In genomic region chrX:115297189-115297588, GRCh38 we compare ENCODE assay signal across 30 cellular contexts. TPM values are rescaled to one million over a fixed set of nuclear protein-coding genes. Genes with fewer than 3 reads are reported as not detected.
"Had no signal": no experiment of that assay in that cellular context is flagged by ENCODE, and none has a peak within 500 bp of the region (broad histone marks: within the 10 kb centered on the region; RNA-seq: fewer than 3 reads in every experiment).

No MANE protein-coding gene starts in this region.

- H3K4me3 ChIP-seq: dorsolateral prefrontal cortex, esophagus muscularis mucosa, gastrocnemius medialis, heart right ventricle, left ventricle myocardium inferior, lower lobe of right lung, neural progenitor cell, ovary, prostate gland, testis, tibial nerve, upper lobe of right lung, vagina had no signal

- DNase-seq: cortex of kidney; dorsolateral prefrontal cortex; effector CD8-positive, alpha-beta T cell; gastrocnemius medialis; heart right ventricle; hypothalamus; islet precursor cell; left cardiac atrium; left ventricle myocardium inferior; lower lobe of right lung; midbrain; nucleus accumbens; ovary; retina; stimulated activated CD4-positive, alpha-beta T cell treated with anti-CD3 and anti-CD28 coated beads, Interleukin-2, amount 100 ng/mL, for 24 hours; stimulated activated CD4-positive, alpha-beta T cell treated with anti-CD3 and anti-CD28 coated beads, Interleukin-4, amount 100 ng/mL, for 4 hours; stimulated activated naive B cell treated with anti-CD40 and anti-IgM and Interleukin-4, amounts not matched to agents 10 μg/mL and 1 μg/mL and 100 μg/mL, for 72 hours; stimulated activated naive CD8-positive, alpha-beta T cell treated with anti-CD3 and anti-CD28 coated beads, Interleukin-15, amount 100 ng/mL, for 72 hours; testis; upper lobe of right lung had no signal

- ATAC-seq: gastrocnemius medialis; heart right ventricle; left cardiac atrium; lower lobe of right lung; natural killer cell treated with Interleukin-12 subunit alpha and Interleukin-12 subunit beta and Interleukin-15 and Interleukin-18, amount 100 ng/mL, for 72 hours; sciatic nerve; stimulated activated naive B cell treated with anti-CD40 and anti-IgM and Interleukin-4, amounts not matched to agents 10 μg/mL and 1 μg/mL and 100 μg/mL, for 72 hours; stimulated activated naive CD8-positive, alpha-beta T cell treated with anti-CD3 and anti-CD28 coated beads, Interleukin-15, amount 100 ng/mL, for 72 hours; upper lobe of right lung had no signal

RNA-seq across cellular contexts. Expression of gene LUZP4, which starts 7.7 kb away (rescaled TPM):
- total RNA-seq: dorsolateral prefrontal cortex; esophagus muscularis mucosa; fibroblast of villous mesenchyme; gastrocnemius medialis; heart right ventricle; left cardiac atrium; left ventricle myocardium inferior; lower lobe of right lung; natural killer cell treated with Interleukin-12 subunit alpha and Interleukin-12 subunit beta and Interleukin-15 and Interleukin-18, amount 100 ng/mL, for 72 hours; ovary; sciatic nerve; skeletal muscle tissue; subcutaneous adipose tissue; tibial nerve; upper lobe of right lung; vagina had no signal
